Comparison of ENCODE assay signal across 8 cellular contexts in genomic region chr1:32351077-32351858, GRCh38. TPM values are rescaled to one million over a fixed set of nuclear protein-coding genes. Genes with fewer than 3 reads are reported as not detected.
DNase-seq lines count a peak whose midpoint lies in the region; ATAC-seq and TF ChIP-seq lines count a peak whose summit lies in the region.

No MANE protein-coding gene starts in this region.

- H3K36me3 ChIP-seq in PC-9 (ENCODE audit: low read depth) (no peaks in the 10 kb centered on the region), esophagus squamous epithelium (no peaks in the 10 kb centered on the region)

- H3K9me3 ChIP-seq in PC-9 (ENCODE audit: insufficient read depth, low read depth), result no peaks in the 10 kb centered on the region
- no peaks in the 10 kb centered on the region for H3K9me3 ChIP-seq in esophagus squamous epithelium

- TF ChIP-seq CTCF in PC-9 (conservative IDR thresholded peaks at IDR 0.05), result peak; percentile 96
- peak; percentile 51 to 77 (median 63) for TF ChIP-seq CTCF in esophagus squamous epithelium (IDR thresholded peaks at IDR 0.05)

- no peaks in the 10 kb centered on the region for H3K27me3 ChIP-seq in PC-9 (ENCODE audit: insufficient read depth, low read depth)
- no peaks in the 10 kb centered on the region for H3K27me3 ChIP-seq in esophagus squamous epithelium

- CTCF ChIA-PET in PC-9 (lab: Charles Lee), result interaction anchor here (0.6 to 1.0 kb wide), 2 partner anchors 10 to 169 kb away, joined by 3 to 14 read pairs; no protein-coding TSS in a partner anchor

- in situ Hi-C loops in KBM-7 (cut with MboI; ENCODE audit: low pct_unique_long_range_greater_than_20kb, low sequenced_read_pairs), result no loop called here

- TF ChIP-seq POLR2A in esophagus squamous epithelium (IDR thresholded peaks at IDR 0.05), result peak in 2 of 4 donors; percentile 83 to 84

- H3F3A ChIP-seq in PC-9 (ENCODE audit: insufficient read depth, low read depth), result peaks cover 10% of the 10 kb centered on the region; the same call in 1 of the 2 replicates

- H4K20me1 ChIP-seq in PC-9 (ENCODE audit: insufficient read depth), result no peaks in the 10 kb centered on the region

- H3K4me3 ChIP-seq in PC-9 (peak overlapping the region; percentile 74), esophagus squamous epithelium (peak overlapping the region; percentile 58 to 81 (median 71))

- DNase-seq in DMS53 treated with DMSO at 0.1 percent for 48 hours (lab: John Stamatoyannopoulos, UW; ENCODE audit: unreplicated experiment), result peak; percentile 89
- peak; percentile 78 for DNase-seq in KBM-7
- peak; percentile 76 to 91 for DNase-seq in PC-9
- DNase-seq in activated T-cell treated with anti-CD3 and anti-CD28 coated beads, Interleukin-2, amount 50 U/mL, for 4 hours, result peak; percentile 87
- peak; percentile 37 for DNase-seq in esophagus squamous epithelium (lab: John Stamatoyannopoulos, UW)
- peak; percentile 97 for DNase-seq in myocyte (ENCODE audit: low read depth)
- peak; percentile 84 for DNase-seq in stimulated activated CD8-positive, alpha-beta memory T cell treated with anti-CD3 and anti-CD28 coated beads, Interleukin-7, amount 100 ng/mL, for 4 hours (ENCODE audit: low read depth in 2 of 2)

- peak overlapping the region; percentile 96 for H2AFZ ChIP-seq in PC-9

- no peaks in the 10 kb centered on the region for H3K27me3 Mint-ChIP-seq in activated T-cell treated with anti-CD3 and anti-CD28 coated beads, Interleukin-2, amount 50 U/mL, for 4 hours (ENCODE audit: low read depth)

- intact Hi-C loops in PC-9 (cut with micrococcal nuclease; ENCODE audit: unreplicated experiment) (loop anchor here (2.0 to 5.0 kb wide), 2 partner anchors 14 to 339 kb away; partner anchors contain the start of genes KHDRBS1 and MARCKSL1), esophagus squamous epithelium (cut with DNase I) (no loop called here)

- H3K4me1 ChIP-seq in PC-9 (replicated peaks; ENCODE audit: insufficient read depth) (peaks cover 14% of the 10 kb centered on the region; the same call in 1 of the 2 replicates), esophagus squamous epithelium (peaks cover 16 to 58% (median 34%) of the 10 kb centered on the region in 3 donors)

- peaks cover 41% of the 10 kb centered on the region for H3K4me1 Mint-ChIP-seq in activated T-cell treated with anti-CD3 and anti-CD28 coated beads, Interleukin-2, amount 50 U/mL, for 4 hours (ENCODE audit: low read depth)

- H3K9me2 ChIP-seq in PC-9 (ENCODE audit: insufficient read depth), result no peaks in the 10 kb centered on the region

- H3K4me3 Mint-ChIP-seq in activated T-cell treated with anti-CD3 and anti-CD28 coated beads, Interleukin-2, amount 50 U/mL, for 4 hours, result peak overlapping the region; percentile 83

- peak overlapping the region; percentile 93 for H3K4me2 ChIP-seq in PC-9

- H3K27ac ChIP-seq in PC-9 (peak overlapping the region; percentile 67), esophagus squamous epithelium (peak overlapping the region; percentile 81 to 93 (median 90))

- ATAC-seq in GM21576 (IDR thresholded peaks at IDR 0.05; ENCODE audit: unreplicated experiment), result peak; percentile 82
- peak; percentile 96 to 97 for ATAC-seq in activated T-cell treated with anti-CD3 and anti-CD28 coated beads, Interleukin-2, amount 50 U/mL, for 4 hours

- 6 to 38% methylated on average over 6 to 28 of the region's 75 CpGs for WGBS in esophagus squamous epithelium, 2 donors

- POLR2A ChIA-PET in PC-9 (lab: Charles Lee; ENCODE audit: unreplicated experiment), result interaction anchor here (0.6 to 1.4 kb wide), 3 partner anchors 15 to 650 kb away, joined by 3 to 6 read pairs (median 3); partner anchors contain the start of genes BSDC1 and MARCKSL1

- BruUV-seq in PC-9 (replicated peaks; lab: Mats Ljungman, UMichigan), result no TSS peak

- no peaks in the 10 kb centered on the region for H3K9me3 Mint-ChIP-seq in activated T-cell treated with anti-CD3 and anti-CD28 coated beads, Interleukin-2, amount 50 U/mL, for 4 hours

- no peaks in the 10 kb centered on the region for H3K79me2 ChIP-seq in PC-9 (ENCODE audit: low read depth)

- no peaks in the 10 kb centered on the region for H3K36me3 Mint-ChIP-seq in activated T-cell treated with anti-CD3 and anti-CD28 coated beads, Interleukin-2, amount 50 U/mL, for 4 hours (ENCODE audit: insufficient read depth)

RNA-seq across cellular contexts. Expression of gene FAM229A, which starts 11.0 kb away (rescaled TPM):
- total RNA-seq in PC-9 (2021) (11.7 and 13.1 TPM in 2 replicates), esophagus squamous epithelium (1 to 10 TPM; 1.4 to 7.1 (median 3.2) TPM), myocyte (4.4 and 5.2 TPM in 2 replicates)
- total RNA-seq in activated T-cell treated with anti-CD3 and anti-CD28 coated beads, Interleukin-2, amount 50 U/mL, for 4 hours, result 1 to 10 TPM; 2.7 to 3.5 (median 3.2) TPM
- polyA plus RNA-seq in myocyte (2012), result 4.6 TPM

RNA-seq across cellular contexts. Expression of gene TSSK3, which starts 11.1 kb away (rescaled TPM):
- 3.8 and 3.9 TPM in 2 replicates for total RNA-seq in PC-9 (2021)
- under 1 TPM; 0.71 to 0.98 (median 0.92) TPM for total RNA-seq in activated T-cell treated with anti-CD3 and anti-CD28 coated beads, Interleukin-2, amount 50 U/mL, for 4 hours
- total RNA-seq in esophagus squamous epithelium, result under 1 TPM in 2 of 4 donors, not detected in 2; 0.31 to 0.57 TPM
- 0.88 and 1.0 TPM in 2 replicates for total RNA-seq in myocyte
- 3.1 TPM for polyA plus RNA-seq in myocyte (2012)

RNA-seq across cellular contexts. Expression of gene MARCKSL1, which starts 15.2 kb away (rescaled TPM):
- 91.5 and 117 TPM in 2 replicates for total RNA-seq in PC-9 (2021)
- total RNA-seq in activated T-cell treated with anti-CD3 and anti-CD28 coated beads, Interleukin-2, amount 50 U/mL, for 4 hours, result 10 to 100 TPM; 25.3 to 33.5 (median 27.8) TPM
- total RNA-seq in esophagus squamous epithelium, result 1 to 10 TPM; 4.4 to 6.1 (median 5.1) TPM
- total RNA-seq in myocyte, result 65.5 and 94.0 TPM in 2 replicates
- 47.0 TPM for polyA plus RNA-seq in myocyte (2012)

RNA-seq across cellular contexts. Expression of gene BSDC1, which starts 43.0 kb away (rescaled TPM):
- total RNA-seq in PC-9 (2021), result 74.0 and 76.2 TPM in 2 replicates
- total RNA-seq in activated T-cell treated with anti-CD3 and anti-CD28 coated beads, Interleukin-2, amount 50 U/mL, for 4 hours, result 10 to 100 TPM; 42.2 to 56.8 (median 46.6) TPM
- total RNA-seq in esophagus squamous epithelium, result 10 to 100 TPM; 42.4 to 62.2 (median 45.9) TPM
- 62.8 and 63.2 TPM in 2 replicates for total RNA-seq in myocyte
- 68.3 TPM for polyA plus RNA-seq in myocyte (2012)

RNA-seq across cellular contexts. Expression of gene HDAC1, which starts 59.4 kb away (rescaled TPM):
- 131 and 171 TPM in 2 replicates for total RNA-seq in PC-9 (2021)
- total RNA-seq in activated T-cell treated with anti-CD3 and anti-CD28 coated beads, Interleukin-2, amount 50 U/mL, for 4 hours, result 100 to 1,000 TPM; 168 to 177 (median 173) TPM
- total RNA-seq in esophagus squamous epithelium, result 100 to 1,000 TPM in 2 of 4 donors, 10 to 100 TPM in 2; 74.3 to 115 (median 96.0) TPM
- 21.0 and 21.4 TPM in 2 replicates for total RNA-seq in myocyte
- polyA plus RNA-seq in myocyte (2012), result 26.6 TPM

Comparison
In these comparisons a context has a peak if more than half of its experiments do, and no peak if none do; other contexts are left out.
1. Peak in every context shown above with its lines: DNase-seq, ATAC-seq, H3K4me3 ChIP-seq and H3K27ac ChIP-seq.
2. DNase-seq: peak in every context shown above with its lines; median percentile 97 in myocyte; 89 in DMS53 treated with DMSO at 0.1 percent for 48 hours; 87 in activated T-cell treated with anti-CD3 and anti-CD28 coated beads, Interleukin-2, amount 50 U/mL, for 4 hours; 84 in stimulated activated CD8-positive, alpha-beta memory T cell treated with anti-CD3 and anti-CD28 coated beads, Interleukin-7, amount 100 ng/mL, for 4 hours; 84 in PC-9; 78 in KBM-7; 37 in esophagus squamous epithelium.